8 cellular contexts compared by ENCODE assay signal in the genomic region with DNA sequence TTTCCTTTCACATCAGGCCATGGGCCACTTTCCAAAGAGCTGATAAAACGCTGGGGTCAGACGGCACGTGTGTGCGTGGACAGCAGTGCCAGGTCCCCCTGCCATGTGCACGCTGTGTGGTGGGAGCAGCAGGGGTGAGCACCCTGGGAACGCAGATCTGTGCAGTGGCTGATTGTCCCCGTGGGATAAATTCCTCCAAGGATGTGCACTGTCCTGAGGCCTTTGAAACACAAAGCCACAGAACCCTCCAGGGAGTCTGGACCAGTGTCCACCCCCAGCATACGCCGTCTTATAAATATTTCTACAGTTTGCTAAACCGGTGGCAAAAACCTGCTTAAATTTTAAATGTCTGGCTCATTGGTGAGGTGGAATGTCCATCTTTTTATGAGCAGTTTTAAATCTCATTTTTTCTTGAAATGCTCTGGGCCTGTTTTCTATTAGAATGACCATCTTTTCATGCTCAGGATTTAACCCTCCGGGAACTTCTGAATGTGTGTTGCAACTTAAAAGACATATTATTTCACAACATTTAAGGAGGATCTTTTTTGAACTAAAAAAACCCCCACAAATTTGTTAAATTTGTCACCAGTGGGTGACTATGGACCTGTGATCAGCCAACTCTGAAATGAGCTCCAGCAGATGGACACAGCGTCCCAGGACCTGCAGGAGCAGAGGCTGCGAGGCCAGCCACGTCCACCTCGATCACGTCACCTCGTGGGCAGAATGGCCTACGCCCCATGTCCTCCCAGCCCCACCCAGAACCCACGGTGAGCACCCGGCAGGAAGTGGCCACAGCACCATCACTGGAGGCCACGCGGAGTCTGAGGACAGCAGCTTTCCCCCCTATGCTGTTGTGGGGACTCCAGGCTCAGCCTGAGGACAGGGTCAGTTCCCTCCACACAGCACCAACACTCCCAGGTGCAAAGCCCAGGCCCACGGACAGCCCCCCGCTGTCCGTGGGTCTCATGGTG.
A peak's percentile ranks its signal among the peaks of the same experiment; 100 is the strongest.
DNase-seq lines count a peak whose midpoint lies in the region; ATAC-seq and TF ChIP-seq lines count a peak whose summit lies in the region.

No MANE protein-coding gene starts in this region.

- intact Hi-C loops in natural killer cell (cut with micrococcal nuclease), result loop anchor here (2.0 kb wide), 1 partner anchor 41 kb away; no protein-coding TSS in a partner anchor

- peak overlapping the region; percentile 37 for H3K4me3 Mint-ChIP-seq in endothelial cell (ENCODE audit: unreplicated experiment)
- peak overlapping the region; percentile 91 for H3K4me3 Mint-ChIP-seq in natural killer cell

- H3K4me1 Mint-ChIP-seq in endothelial cell (ENCODE audit: unreplicated experiment) (peaks cover 24% of the 10 kb centered on the region), natural killer cell (peaks cover 72 to 86% of the 10 kb centered on the region in 2 donors)

- H3K36me3 Mint-ChIP-seq in endothelial cell (ENCODE audit: low read depth, unreplicated experiment) (peaks cover 11% of the 10 kb centered on the region), natural killer cell (no peaks in the 10 kb centered on the region)

- no peak for ATAC-seq in GM18505 (IDR thresholded peaks at IDR 0.05; ENCODE audit: unreplicated experiment)
- ATAC-seq in natural killer cell, result peak; percentile 2 to 42 (median 6)

- H3K27me3 Mint-ChIP-seq in endothelial cell (ENCODE audit: unreplicated experiment) (peaks cover 13% of the 10 kb centered on the region), natural killer cell (ENCODE audit: low read depth in 2 of 2) (no peaks in the 10 kb centered on the region)

- TF ChIP-seq CTCF in endothelial cell (IDR thresholded peaks at IDR 0.05; ENCODE audit: unreplicated experiment) (no peak), natural killer cell (IDR thresholded peaks at IDR 0.05) (no peak)

- peak; percentile 35 for DNase-seq in RKO (ENCODE audit: low spot score)
- DNase-seq in endothelial cell (ENCODE audit: low spot score), result no peak
- DNase-seq in natural killer cell, result no peak
- no peak for DNase-seq in NCI-H82 (lab: John Stamatoyannopoulos, UW)
- DNase-seq in activated gamma-delta T cell treated with Interleukin-2 at 50 U/mL for 16 hours, result no peak
- no peak for DNase-seq in occipital lobe (lab: John Stamatoyannopoulos, UW)
- DNase-seq in stimulated activated naive CD4-positive, alpha-beta T cell (lab: John Stamatoyannopoulos, UW), result no peak

- TF ChIP-seq POLR2A in GM18505 (IDR thresholded peaks at IDR 0.05; ENCODE audit: borderline replicate concordance, extremely low read depth, insufficient read depth, insufficient read length), result peak; percentile 28

- H3K27ac Mint-ChIP-seq in endothelial cell (ENCODE audit: unreplicated experiment), result no peak overlapping the region
- peak overlapping the region; percentile 87 to 95 for H3K27ac Mint-ChIP-seq in natural killer cell

- H3K9me3 Mint-ChIP-seq in endothelial cell (ENCODE audit: unreplicated experiment), result no peaks in the 10 kb centered on the region
- H3K9me3 Mint-ChIP-seq in natural killer cell, result no peaks in the 10 kb centered on the region
